In the genomic region with DNA sequence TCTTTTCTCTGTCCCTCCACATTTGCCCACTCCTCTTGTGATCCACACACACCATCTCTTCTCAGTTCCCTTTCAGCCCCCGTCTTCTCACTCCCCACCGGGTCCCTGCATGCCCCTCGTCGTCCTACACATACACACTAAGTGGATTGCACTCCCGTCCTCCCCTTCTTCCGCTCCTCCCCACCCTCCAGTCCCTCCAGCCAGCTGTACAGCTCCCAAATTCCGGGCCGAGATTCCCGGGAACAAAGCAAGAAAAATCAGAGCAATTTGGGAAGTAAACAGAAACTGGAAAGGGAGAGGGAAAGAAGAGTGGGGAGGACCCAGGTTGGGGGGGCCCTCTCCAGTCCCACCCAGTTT, we compare ENCODE assay signal across 7 cellular contexts. TPM values are rescaled to one million over a fixed set of nuclear protein-coding genes. Genes with fewer than 3 reads are reported as not detected.
DNase-seq lines count a peak whose midpoint lies in the region; ATAC-seq and TF ChIP-seq lines count a peak whose summit lies in the region.

No MANE protein-coding gene starts in this region.

- TF ChIP-seq CTCF in omental fat pad (IDR thresholded peaks at IDR 0.05) = no peak

- peak overlapping the region; percentile 78 for H3K4me3 ChIP-seq in SK-N-MC

- H3K9ac ChIP-seq in SK-N-MC (ENCODE audit: insufficient read length) = no peak overlapping the region

- no peak overlapping the region for H3K27ac ChIP-seq in SK-N-MC

- ATAC-seq in omental fat pad (ENCODE audit: low FRiP score) (peak; percentile 6), GM18520 (IDR thresholded peaks at IDR 0.05; ENCODE audit: unreplicated experiment) (no peak), HG02678 (IDR thresholded peaks at IDR 0.05; ENCODE audit: unreplicated experiment) (no peak)

- peak; percentile 29 for DNase-seq in H4 (ENCODE audit: low spot score)
- DNase-seq in SK-N-MC (ENCODE audit: low read depth, low spot score) = no peak
- peak; percentile 54 for DNase-seq in fibroblast of peridontal ligament (ENCODE audit: extremely low read depth)
- no peak for DNase-seq in omental fat pad (ENCODE audit: low spot score)
- no peak for DNase-seq in DMS153 (lab: John Stamatoyannopoulos, UW)

- no peaks in the 10 kb centered on the region for H3K36me3 ChIP-seq in SK-N-MC (ENCODE audit: insufficient read depth, low read length)

- no peaks in the 10 kb centered on the region for H3K9me3 ChIP-seq in SK-N-MC (ENCODE audit: low read depth, low read length)

RNA-seq across cellular contexts. Expression of a gene that starts 0.3 kb away (rescaled TPM):
- 265 and 375 TPM in 2 replicates for total RNA-seq in H4 (2014; rRNA removed; shearing (Covaris generic))
- total RNA-seq in omental fat pad = 100 to 1,000 TPM; 246 to 902 (median 719) TPM

RNA-seq across cellular contexts. Expression of a gene that starts 6.1 kb away (rescaled TPM):
- 0.06 TPM in 1 of 2 replicates, not detected in the other for total RNA-seq in H4 (2014; rRNA removed; shearing (Covaris generic))
- total RNA-seq in omental fat pad = not detected

RNA-seq across cellular contexts. Expression of a gene that starts 18.0 kb away (rescaled TPM):
- 5.5 and 5.6 TPM in 2 replicates for total RNA-seq in H4 (2014; rRNA removed; shearing (Covaris generic))
- total RNA-seq in omental fat pad = 10 to 100 TPM; 31.5 to 42.3 (median 36.3) TPM

RNA-seq across cellular contexts. Expression of a gene that starts 47.3 kb away (rescaled TPM):
- total RNA-seq in H4 (2014; rRNA removed; shearing (Covaris generic)) = 18.3 and 20.2 TPM in 2 replicates
- 100 to 1,000 TPM in 3 of 4 donors, 10 to 100 TPM in 1; 97.7 to 444 (median 154) TPM for total RNA-seq in omental fat pad

Comparison
In these comparisons a context has a peak if more than half of its experiments do, and no peak if none do; other contexts are left out.
1. DNase-seq: peak in H4 (single experiment) and fibroblast of peridontal ligament (single experiment); none in SK-N-MC (single experiment), omental fat pad (single experiment) and DMS153 (single experiment).